In genomic region chr5:29697786-29698414, GRCh38 we compare ENCODE assay signal across 11 cellular contexts.
DNase-seq lines count a peak whose midpoint lies in the region; FAIRE-seq and TF ChIP-seq lines count a peak whose summit lies in the region.
"Had no signal": no experiment of that assay in that cellular context is flagged by ENCODE, and none has a peak within 500 bp of the region (broad histone marks: within the 10 kb centered on the region; RNA-seq: fewer than 3 reads in every experiment).

No MANE protein-coding gene starts in this region.

- no peak overlapping the region for H2BK5ac ChIP-seq in H1 (ENCODE audit: low read depth, low read length)

- TF ChIP-seq CTCF in H1 (IDR thresholded peaks at IDR 0.05; ENCODE audit: control extremely low read depth in 1 of 3, insufficient read depth in 1 of 3, low read depth in 1 of 3, low read length in 3 of 3) (peak in 2 of 3 experiments; percentile 23 to 70; a peak in 2 of 4 replicates), HFFc6 (IDR thresholded peaks at IDR 0.05) (no peak; the same call in 1 of the 2 replicates)

- no peak overlapping the region for H3K23ac ChIP-seq in H1 (ENCODE audit: insufficient read length)

- peak; percentile 81 for FAIRE-seq in H1 (lab: Jason Lieb, UNC)

- no peak overlapping the region for H3K56ac ChIP-seq in H1 (replicated peaks; ENCODE audit: insufficient read length, low read depth, low read length)

- no peak overlapping the region for H4K91ac ChIP-seq in H1 (replicated peaks; ENCODE audit: insufficient read length, low read length)

- peak; percentile 51 to 66 for TF ChIP-seq RAD21 in H1 (IDR thresholded peaks at IDR 0.05 in 1 of 2, conservative IDR thresholded peaks at IDR 0.05 in 1 of 2; ENCODE audit: low read depth in 2 of 2, low read length in 2 of 2)

- no peak for TF ChIP-seq POLR2A in H1 (IDR thresholded peaks at IDR 0.05; ENCODE audit: control extremely low read depth in 1 of 2, low read depth in 2 of 2, low read length in 2 of 2)

- in situ Hi-C loops in HAP-1 (cut with MboI; ENCODE audit: low sequenced_read_pairs), result no loop called here

- H3K18ac ChIP-seq in H1 (ENCODE audit: extremely low read depth, low read length), result no peak overlapping the region

- H3K4me1 ChIP-seq in HAP-1, result no peaks in the 10 kb centered on the region
- H3K4me1 ChIP-seq in H1 (replicated peaks in 1 of 4; ENCODE audit: control insufficient read depth in 3 of 4, insufficient read depth in 4 of 4, low read length in 3 of 4), result no peaks in the 10 kb centered on the region

- no peak overlapping the region for H2BK20ac ChIP-seq in H1 (ENCODE audit: low read length)

- H3K4me3 ChIP-seq in HAP-1 (no peak overlapping the region), H1 (ENCODE audit: extremely low read depth in 1 of 4, insufficient read depth in 2 of 4, low read depth in 3 of 4, low read length in 4 of 4) (no peak overlapping the region)

- H3K4me1 Mint-ChIP-seq in HFFc6 (ENCODE audit: low read depth), result no peaks in the 10 kb centered on the region
- H3K4me1 Mint-ChIP-seq: CD14-positive monocyte, naive B cell had no signal

- no peaks in the 10 kb centered on the region for H3K36me3 Mint-ChIP-seq in HFFc6 (ENCODE audit: low read depth)
- H3K36me3 Mint-ChIP-seq: CD14-positive monocyte, naive B cell had no signal

- no peak overlapping the region for H4K5ac ChIP-seq in H1 (ENCODE audit: insufficient read length, low read depth, low read length)

- H2AFZ ChIP-seq in H1 (ENCODE audit: low read length), result peak overlapping the region; percentile 93

- H3K9ac ChIP-seq in H1 (replicated peaks in 1 of 4; ENCODE audit: extremely low read depth in 1 of 4, low read depth in 3 of 4, low read length in 3 of 4), result no peak overlapping the region

- H3K79me2 ChIP-seq in H1 (ENCODE audit: control insufficient read depth in 1 of 2, insufficient read depth in 2 of 2, low read length in 2 of 2), result no peaks in the 10 kb centered on the region

- no peak overlapping the region for H3K4ac ChIP-seq in H1 (replicated peaks; ENCODE audit: insufficient read length, low read depth, low read length)

- POLR2A ChIA-PET in H1 (lab: Charles Lee; ENCODE audit: partially characterized antibody), result no interaction called here

- peak; percentile 34 for DNase-seq in A172 (ENCODE audit: low spot score)
- peak; percentile 16 to 27 for DNase-seq in HAP-1 (ENCODE audit: low spot score in 2 of 2)
- peak; percentile 12 for DNase-seq in NCI-H82 treated with DMSO at 0.1 percent for 48 hours (lab: John Stamatoyannopoulos, UW; ENCODE audit: unreplicated experiment)
- DNase-seq in H1 (ENCODE audit: low read depth in 1 of 2, low spot score in 2 of 2), result no peak
- no peak for DNase-seq in GF-D8 (lab: John Stamatoyannopoulos, UW)
- no peak for DNase-seq in HFFc6
- no peak for DNase-seq in activated CD4-positive, alpha-beta T cell treated with anti-CD3 and anti-CD28 coated beads, Interleukin-2, amount 50 U/mL, for 48 hours
- DNase-seq in stimulated activated CD4-positive, alpha-beta T cell treated with anti-CD3 and anti-CD28 coated beads, Interleukin-1b, Interleukin-23, amount 100 ng/mL, for 48 hours, result no peak
- DNase-seq: naive B cell, SHP77 treated with DMSO at 0.1 percent for 48 hours had no signal

- no peak overlapping the region for H2BK15ac ChIP-seq in H1 (ENCODE audit: low read length)

- no peak overlapping the region for H3K27ac ChIP-seq in H1 (ENCODE audit: low read depth, low read length)

- H3K23me2 ChIP-seq in H1 (ENCODE audit: low read depth, low read length), result no peaks in the 10 kb centered on the region

- H3K27me3 ChIP-seq in HAP-1 (ENCODE audit: low read depth) (no peaks in the 10 kb centered on the region), H1 (replicated peaks in 1 of 4; ENCODE audit: control insufficient read depth in 3 of 4, extremely low read depth in 1 of 4, insufficient read depth in 3 of 4, low read length in 3 of 4) (no peaks in the 10 kb centered on the region)

- no peaks in the 10 kb centered on the region for H3K9me3 ChIP-seq in HAP-1
- no peaks in the 10 kb centered on the region for H3K9me3 ChIP-seq in H1 (ENCODE audit: insufficient read depth in 2 of 2, low read depth in 1 of 2, low read length in 1 of 2)

- peaks cover 19% of the 10 kb centered on the region for H3K9me3 Mint-ChIP-seq in HFFc6

- H3K4me2 ChIP-seq in H1 (ENCODE audit: insufficient read depth in 1 of 2, low read depth in 2 of 2, low read length in 2 of 2), result no peak overlapping the region

- no peak overlapping the region for H2AK5ac ChIP-seq in H1 (ENCODE audit: low read depth, low read length)

- H3K14ac ChIP-seq in H1 (ENCODE audit: insufficient read length), result no peak overlapping the region

- 92% methylated on average over 9 of the region's 9 CpGs; no CpG with 5 or more reads in 1 of the 2 experiments for WGBS in H1 (ENCODE audit: extremely low coverage in 1 of 2, insufficient coverage in 1 of 2, insufficient read length in 1 of 2, insufficient replicate concordance in 2 of 2, low coverage in 1 of 2, low lambda C conversion rate in 2 of 2, missing lambda C conversion rate in 1 of 2), 2 experiments

- H4K20me1 ChIP-seq in H1 (replicated peaks in 1 of 2; ENCODE audit: control insufficient read depth in 1 of 2, insufficient read depth in 2 of 2, low read length in 2 of 2), result no peaks in the 10 kb centered on the region

- CTCF ChIA-PET in H1 (lab: Charles Lee; ENCODE audit: partially characterized antibody), result interaction anchor here (0.7 to 2.8 kb wide), 9 partner anchors 9 to 923 kb away, joined by 3 to 21 read pairs (median 3); no protein-coding TSS in a partner anchor

- no peaks in the 10 kb centered on the region for H3K79me1 ChIP-seq in H1 (ENCODE audit: low read depth, low read length)

- H3K36me3 ChIP-seq in HAP-1 (replicated peaks) (no peaks in the 10 kb centered on the region), H1 (ENCODE audit: control insufficient read depth in 2 of 4, insufficient read depth in 4 of 4, low read length in 3 of 4) (no peaks in the 10 kb centered on the region)

- no peak for TF ChIP-seq EP300 in H1 (IDR thresholded peaks at IDR 0.05; ENCODE audit: borderline replicate concordance in 1 of 2, low read depth in 2 of 2, low read length in 2 of 2)

- no peak overlapping the region for H2BK120ac ChIP-seq in H1 (replicated peaks; ENCODE audit: low read depth, low read length)

- no peaks in the 10 kb centered on the region for H3K27me3 Mint-ChIP-seq in HFFc6 (ENCODE audit: insufficient read depth)
- H3K27me3 Mint-ChIP-seq: naive B cell had no signal

- H4K8ac ChIP-seq in H1 (ENCODE audit: extremely low read depth, insufficient read depth, low read length), result no peak overlapping the region

- no peak overlapping the region for H3K27ac Mint-ChIP-seq in HFFc6
- H3K27ac Mint-ChIP-seq: CD14-positive monocyte, naive B cell had no signal

- H3K4me3 Mint-ChIP-seq in HFFc6, result no peak overlapping the region
- H3K4me3 Mint-ChIP-seq: CD14-positive monocyte, naive B cell had no signal

- H2BK12ac ChIP-seq in H1 (ENCODE audit: low read depth, low read length), result no peak overlapping the region

TF ChIP-seq in H1, 55 proteins besides CTCF, POLR2A, EP300 and RAD21 (continues in another document):
- TF ChIP-seq SIRT6 (IDR thresholded peaks at IDR 0.05; ENCODE audit: low read length) (no peak), USF2 (IDR thresholded peaks at IDR 0.05; ENCODE audit: low read length) (no peak), TBP (IDR thresholded peaks at IDR 0.05; ENCODE audit: low read depth, low read length) (no peak), JUN (IDR thresholded peaks at IDR 0.05; ENCODE audit: low read depth, low read length) (no peak), ZNF274 (IDR thresholded peaks at IDR 0.05; ENCODE audit: borderline replicate concordance, extremely low read depth, low read length) (no peak), KDM5A (IDR thresholded peaks at IDR 0.05; ENCODE audit: low read length) (no peak), CEBPB (IDR thresholded peaks at IDR 0.05; ENCODE audit: low read depth, low read length) (no peak), MAFK (IDR thresholded peaks at IDR 0.05; ENCODE audit: low read depth, low read length) (no peak), RNF2 (IDR thresholded peaks at IDR 0.05; ENCODE audit: borderline replicate concordance, low read depth, low read length, missing control alignments, poor library complexity, severe bottlenecking) (no peak), CBX8 (IDR thresholded peaks at IDR 0.05; ENCODE audit: borderline replicate concordance, low read depth, low read length) (no peak), YY1 (IDR thresholded peaks at IDR 0.05; ENCODE audit: low read depth, low read length) (no peak), CREB1 (IDR thresholded peaks at IDR 0.05) (no peak)

Comparison
In these comparisons a context has a peak if more than half of its experiments do, and no peak if none do; other contexts are left out.
1. DNase-seq: peak in A172 (single experiment), HAP-1 (2 of 2) and NCI-H82 treated with DMSO at 0.1 percent for 48 hours (single experiment); none in H1 (0 of 2), GF-D8 (single experiment), HFFc6 (single experiment), activated CD4-positive, alpha-beta T cell treated with anti-CD3 and anti-CD28 coated beads, Interleukin-2, amount 50 U/mL, for 48 hours (0 of 2) and stimulated activated CD4-positive, alpha-beta T cell treated with anti-CD3 and anti-CD28 coated beads, Interleukin-1b, Interleukin-23, amount 100 ng/mL, for 48 hours (single experiment).